Comparison of ENCODE assay signal across 8 cellular contexts in genomic region chr19:21851596-21852345, GRCh38. TPM values are rescaled to one million over a fixed set of nuclear protein-coding genes. Genes with fewer than 3 reads are reported as not detected.
A peak's percentile ranks its signal among the peaks of the same experiment; 100 is the strongest.
DNase-seq lines count a peak whose midpoint lies in the region; ATAC-seq and TF ChIP-seq lines count a peak whose summit lies in the region.

No MANE protein-coding gene starts in this region.

- intact Hi-C loops in left ventricle myocardium superior (cut with micrococcal nuclease) (no loop called here), posterior vena cava (cut with DNase I) (no loop called here), upper lobe of right lung (cut with DNase I) (no loop called here)

- H4K20me1 ChIP-seq in DOHH2 (ENCODE audit: control insufficient read depth, insufficient read depth, low read depth, low read length) = no peaks in the 10 kb centered on the region

- TF ChIP-seq CTCF in DOHH2 (IDR thresholded peaks at IDR 0.05; ENCODE audit: low read depth, low read length, poor library complexity, severe bottlenecking) = no peak
- no peak for TF ChIP-seq CTCF in NB4 (IDR thresholded peaks at IDR 0.05; ENCODE audit: low read depth, low read length)
- TF ChIP-seq CTCF in upper lobe of right lung (IDR thresholded peaks at IDR 0.05) = no peak

- H3K4me1 ChIP-seq in DOHH2 (ENCODE audit: control insufficient read depth, low read length) (peaks cover 5% of the 10 kb centered on the region), upper lobe of right lung (peaks cover 4% of the 10 kb centered on the region)

- no peaks in the 10 kb centered on the region for H3F3A ChIP-seq in DOHH2 (ENCODE audit: control insufficient read depth, insufficient read depth)

- peak; percentile 99 for ATAC-seq in GM21825 (IDR thresholded peaks at IDR 0.05; ENCODE audit: unreplicated experiment)
- ATAC-seq in T-helper 17 cell = peak; percentile 99
- peak; percentile 100 for ATAC-seq in left ventricle myocardium superior
- ATAC-seq in upper lobe of right lung = peak; percentile 99

- H3K27me3 ChIP-seq in DOHH2 (ENCODE audit: control insufficient read depth, low read length) (no peaks in the 10 kb centered on the region), upper lobe of right lung (peaks cover 9% of the 10 kb centered on the region)

- peaks cover 15% of the 10 kb centered on the region for H3K4me1 Mint-ChIP-seq in T-helper 17 cell

- H3K27me3 Mint-ChIP-seq in T-helper 17 cell = no peaks in the 10 kb centered on the region

- H3K79me2 ChIP-seq in DOHH2 (ENCODE audit: control insufficient read depth, low read length) = peaks cover 6% of the 10 kb centered on the region

- peak overlapping the region; percentile 87 for H3K27ac Mint-ChIP-seq in T-helper 17 cell

- H3K27ac ChIP-seq in DOHH2 (ENCODE audit: low read depth, low read length) (0 out of 2 replicates have a peak overlapping the region, but pooled peaks have one; percentile 16), upper lobe of right lung (peak overlapping the region; percentile 84)

- no peaks in the 10 kb centered on the region for H3K9me2 ChIP-seq in DOHH2 (replicated peaks; ENCODE audit: control insufficient read depth, low read length)

- peaks cover 13% of the 10 kb centered on the region for H3K36me3 ChIP-seq in DOHH2 (ENCODE audit: control insufficient read depth, low read length)
- no peaks in the 10 kb centered on the region for H3K36me3 ChIP-seq in upper lobe of right lung

- H3K36me3 Mint-ChIP-seq in T-helper 17 cell (ENCODE audit: low read depth) = no peaks in the 10 kb centered on the region

- H3K4me2 ChIP-seq in DOHH2 (ENCODE audit: low read length) = peak overlapping the region; percentile 42

- peak; percentile 81 for TF ChIP-seq POLR2A in NB4 (IDR thresholded peaks at IDR 0.05; ENCODE audit: extremely low read depth, insufficient read length)

- H3K4me3 Mint-ChIP-seq in T-helper 17 cell = peak overlapping the region; percentile 91

- DNase-seq in NB4 (ENCODE audit: low read depth) = peak; percentile 98
- DNase-seq in T-helper 17 cell = peak; percentile 77 to 85 (median 78)
- peak; percentile 51 to 96 (median 90) for DNase-seq in anterior cingulate cortex (lab: John Stamatoyannopoulos, UW)
- DNase-seq in left ventricle myocardium superior = peak; percentile 95
- peak; percentile 98 for DNase-seq in posterior vena cava (ENCODE audit: low spot score)
- DNase-seq in upper lobe of right lung = peak; percentile 95

- H3K9me3 ChIP-seq in DOHH2 (ENCODE audit: control insufficient read depth, insufficient read depth, low read length) (peaks cover 23% of the 10 kb centered on the region), T-helper 17 cell (ENCODE audit: control insufficient read depth, low read length, poor library complexity, severe bottlenecking) (no peaks in the 10 kb centered on the region), upper lobe of right lung (no peaks in the 10 kb centered on the region)

- H3K4me3 ChIP-seq in DOHH2 (ENCODE audit: low read length) (peak overlapping the region; percentile 70), NB4 (ENCODE audit: low read depth, low read length) (peak overlapping the region; percentile 94), upper lobe of right lung (peak overlapping the region; percentile 85)

RNA-seq across cellular contexts. Expression of gene ZNF43, which starts 15.8 kb away (rescaled TPM):
- total RNA-seq in T-helper 17 cell (10 to 100 TPM; 24.4 to 28.0 TPM), left ventricle myocardium superior (4.4 TPM), posterior vena cava (10 to 100 TPM; 12.3 to 13.9 TPM), upper lobe of right lung (12.9 TPM)

Comparison
In these comparisons a context has a peak if more than half of its experiments do, and no peak if none do; other contexts are left out.
1. Peak in every context shown above with its lines: DNase-seq, ATAC-seq, H3K4me3 ChIP-seq and H3K27ac ChIP-seq.